2 cellular contexts compared by ENCODE assay signal in genomic region chr4:82780398-82781231, GRCh38.
TF ChIP-seq lines count a peak whose summit lies in the region.

No MANE protein-coding gene starts in this region.

TF ChIP-seq in HEK293, 187 proteins besides CTCF, POLR2A, EP300 and RAD21 (continued from another document and continues in another):
- TF ChIP-seq GLIS1 (tag by site-specific recombination; IDR thresholded peaks at IDR 0.05) (peak; percentile 99), ZNF777 (tag by site-specific recombination; IDR thresholded peaks at IDR 0.05; ENCODE audit: borderline replicate concordance) (no peak), HIC1 (tag by site-specific recombination; IDR thresholded peaks at IDR 0.05) (0 out of 2 replicates have a peak, but pooled peaks have one; percentile 30), ZBTB48 (tag by site-specific recombination; IDR thresholded peaks at IDR 0.05) (peak; percentile 67), ZSCAN30 (tag by site-specific recombination; IDR thresholded peaks at IDR 0.05) (0 out of 2 replicates have a peak, but pooled peaks have one; percentile 49), KLF1 (tag by site-specific recombination; IDR thresholded peaks at IDR 0.05) (peak; percentile 72), SP3 (tag by site-specific recombination; IDR thresholded peaks at IDR 0.05) (no peak), ZNF398 (tag by site-specific recombination; IDR thresholded peaks at IDR 0.05) (peak; percentile 56; the same call in 1 of the 2 replicates), ZNF341 (tag by site-specific recombination; IDR thresholded peaks at IDR 0.05; ENCODE audit: low read depth) (peak; percentile 61; the same call in 1 of the 2 replicates), SP7 (tag by site-specific recombination; IDR thresholded peaks at IDR 0.05) (peak; percentile 88), ZFP69B (tag by site-specific recombination; IDR thresholded peaks at IDR 0.05) (peak; percentile 88), SP2 (tag by site-specific recombination; IDR thresholded peaks at IDR 0.05) (peak; percentile 15; the same call in 1 of the 2 replicates), ZNF768 (tag by site-specific recombination; IDR thresholded peaks at IDR 0.05) (no peak), SCRT2 (tag by site-specific recombination; IDR thresholded peaks at IDR 0.05) (no peak), ZNF366 (tag by site-specific recombination; conservative IDR thresholded peaks at IDR 0.05) (peak; percentile 73), OSR2 (tag by site-specific recombination; IDR thresholded peaks at IDR 0.05) (peak; percentile 70), ZNF10 (tag by site-specific recombination; IDR thresholded peaks at IDR 0.05) (no peak), ZBTB17 (tag by site-specific recombination; IDR thresholded peaks at IDR 0.05) (peak; percentile 32; the same call in 1 of the 2 replicates), MZF1 (tag by site-specific recombination; IDR thresholded peaks at IDR 0.05; ENCODE audit: borderline replicate concordance) (0 out of 2 replicates have a peak, but pooled peaks have one; percentile 55), ZNF692 (tag by site-specific recombination; IDR thresholded peaks at IDR 0.05) (peak; percentile 91), ZNF610 (tag by site-specific recombination; IDR thresholded peaks at IDR 0.05; ENCODE audit: borderline replicate concordance) (0 out of 2 replicates have a peak, but pooled peaks have one; percentile 32), ZBTB20 (tag by site-specific recombination; IDR thresholded peaks at IDR 0.05) (peak; percentile 31; the same call in 1 of the 2 replicates), ZNF37A (tag by site-specific recombination; IDR thresholded peaks at IDR 0.05) (no peak), ZNF561 (tag by site-specific recombination; IDR thresholded peaks at IDR 0.05; ENCODE audit: borderline replicate concordance) (peak; percentile 75; the same call in 1 of the 2 replicates), ZNF18 (tag by site-specific recombination; IDR thresholded peaks at IDR 0.05) (peak; percentile 88)

TF ChIP-seq in K562, 482 proteins besides CTCF, POLR2A, EP300 and RAD21 (continued from another document):
- no peak for TF ChIP-seq ZBTB2 (IDR thresholded peaks at IDR 0.05)
- TF ChIP-seq CSDE1 (IDR thresholded peaks at IDR 0.05): no peak
- TF ChIP-seq MAFK (IDR thresholded peaks at IDR 0.05; ENCODE audit: low read length): peak; percentile 78
- TF ChIP-seq FOXK2 (conservative IDR thresholded peaks at IDR 0.05 in 1 of 2, IDR thresholded peaks at IDR 0.05 in 1 of 2; ENCODE audit: low read depth in 2 of 2): no peak
- peak; percentile 91 for TF ChIP-seq ZNF316 (IDR thresholded peaks at IDR 0.05)
- no peak for TF ChIP-seq ZFP30 (CRISPR knock-in tag; IDR thresholded peaks at IDR 0.05; ENCODE audit: borderline replicate concordance)
- peak; percentile 80 for TF ChIP-seq MAFG (tag; conservative IDR thresholded peaks at IDR 0.05)
- no peak for TF ChIP-seq IFI16 (CRISPR knock-in tag; IDR thresholded peaks at IDR 0.05)
- no peak for TF ChIP-seq ZNF511 (CRISPR knock-in tag; IDR thresholded peaks at IDR 0.05)
- no peak for TF ChIP-seq ILF3 (IDR thresholded peaks at IDR 0.05; ENCODE audit: borderline replicate concordance)
- TF ChIP-seq ATF6 (CRISPR knock-in tag; IDR thresholded peaks at IDR 0.05): no peak
- no peak for TF ChIP-seq RFX5 (IDR thresholded peaks at IDR 0.05; ENCODE audit: low read depth, low read length)
- TF ChIP-seq ZKSCAN8 (CRISPR knock-in tag; IDR thresholded peaks at IDR 0.05): no peak
- no peak for TF ChIP-seq TRIM24 (IDR thresholded peaks at IDR 0.05)
- TF ChIP-seq POLR2H (tag; IDR thresholded peaks at IDR 0.05; ENCODE audit: low read depth): no peak
- TF ChIP-seq E2F6 (IDR thresholded peaks at IDR 0.05; ENCODE audit: borderline replicate concordance in 1 of 2, extremely low read depth in 1 of 2, insufficient read depth in 1 of 2, insufficient read length in 1 of 2, low read depth in 1 of 2, low read length in 1 of 2, poor library complexity in 1 of 2, severe bottlenecking in 1 of 2): no peak
- no peak for TF ChIP-seq NFIX (CRISPR knock-in tag; IDR thresholded peaks at IDR 0.05; ENCODE audit: low read depth)
- no peak for TF ChIP-seq MTA2 (IDR thresholded peaks at IDR 0.05; ENCODE audit: low read depth)
- no peak for TF ChIP-seq E4F1 (CRISPR knock-in tag; IDR thresholded peaks at IDR 0.05; ENCODE audit: borderline replicate concordance)
- TF ChIP-seq CBX8 (IDR thresholded peaks at IDR 0.05; ENCODE audit: borderline replicate concordance, extremely low read depth, low read depth, low read length, poor library complexity, severe bottlenecking): no peak
- no peak for TF ChIP-seq NR2C2 (CRISPR knock-in tag; IDR thresholded peaks at IDR 0.05)
- TF ChIP-seq NR2C2 (tag; IDR thresholded peaks at IDR 0.05): no peak
- TF ChIP-seq UBTF (IDR thresholded peaks at IDR 0.05; ENCODE audit: borderline replicate concordance in 1 of 2, low read depth in 2 of 2, low read length in 2 of 2): no peak
- TF ChIP-seq NFIC (IDR thresholded peaks at IDR 0.05): peak; percentile 68
- no peak for TF ChIP-seq TFAP4 (CRISPR knock-in tag; IDR thresholded peaks at IDR 0.05; ENCODE audit: borderline replicate concordance)
- peak; percentile 83 for TF ChIP-seq C11orf30 (IDR thresholded peaks at IDR 0.05; ENCODE audit: low read depth)
- no peak for TF ChIP-seq ZNF764 (CRISPR knock-in tag; IDR thresholded peaks at IDR 0.05; ENCODE audit: low read depth)
- no peak for TF ChIP-seq GABPB2 (CRISPR knock-in tag; conservative IDR thresholded peaks at IDR 0.05)
- no peak for TF ChIP-seq TFAM (CRISPR knock-in tag; conservative IDR thresholded peaks at IDR 0.05)
- no peak for TF ChIP-seq RUNX1 (IDR thresholded peaks at IDR 0.05; ENCODE audit: low read depth)
- TF ChIP-seq SMAD4 (CRISPR knock-in tag; conservative IDR thresholded peaks at IDR 0.05): no peak
- no peak for TF ChIP-seq HMGXB4 (CRISPR knock-in tag; IDR thresholded peaks at IDR 0.05)
- TF ChIP-seq FOXA3 (CRISPR knock-in tag; conservative IDR thresholded peaks at IDR 0.05 in 1 of 2, IDR thresholded peaks at IDR 0.05 in 1 of 2): peak; percentile 14 to 25; a peak in 1 of 4 replicates
